ENCODE assay signal across 8 cellular contexts in genomic region chr7:112414855-112415490, GRCh38. TPM values are rescaled to one million over a fixed set of nuclear protein-coding genes. Genes with fewer than 3 reads are reported as not detected.
DNase-seq lines count a peak whose midpoint lies in the region; ATAC-seq and TF ChIP-seq lines count a peak whose summit lies in the region.

No MANE protein-coding gene starts in this region.

- no peak overlapping the region for H4K5ac ChIP-seq in IMR-90 (ENCODE audit: low read depth, low read length)

- H3K4ac ChIP-seq in IMR-90 (ENCODE audit: low read depth, low read length), result no peak overlapping the region

- peak; percentile 60 for TF ChIP-seq RAD21 in IMR-90 (IDR thresholded peaks at IDR 0.05; ENCODE audit: low read length)

- H3K14ac ChIP-seq in IMR-90 (replicated peaks; ENCODE audit: low read depth, low read length), result no peak overlapping the region

- no peak overlapping the region for H2AK9ac ChIP-seq in IMR-90 (replicated peaks; ENCODE audit: low read depth, low read length, poor library complexity)

- no peak overlapping the region for H2AFZ ChIP-seq in IMR-90 (replicated peaks; ENCODE audit: low read length, poor library complexity)
- H2AFZ ChIP-seq in PC-9, result no peak overlapping the region

- no peak overlapping the region for H2BK120ac ChIP-seq in IMR-90 (ENCODE audit: low read depth, low read length)

- in situ Hi-C loops in IMR-90 (cut with MboI; ENCODE audit: low sequenced_read_pairs), result loop anchor here (10.0 kb wide), 2 partner anchors 210 to 670 kb away; partner anchors contain the start of genes DOCK4 and ZNF277

- intact Hi-C loops in IMR-90 (cut with micrococcal nuclease) (loop anchor here (1.0 to 10.0 kb wide), 4 partner anchors 208 to 652 kb away; partner anchors contain the start of genes DOCK4 and ZNF277), PC-9 (cut with micrococcal nuclease; ENCODE audit: unreplicated experiment) (loop anchor here (1.0 to 10.0 kb wide), 4 partner anchors 82 to 652 kb away; partner anchors contain the start of genes DOCK4 and ZNF277), psoas muscle (cut with DNase I) (loop anchor here (5.0 kb wide), 3 partner anchors 82 to 673 kb away; no protein-coding TSS in a partner anchor)

- H3K4me1 ChIP-seq in IMR-90 (ENCODE audit: control insufficient read depth, insufficient read depth, low read length), result peaks cover 3% of the 10 kb centered on the region; the same call in 1 of the 2 replicates
- H3K4me1 ChIP-seq in PC-9 (replicated peaks; ENCODE audit: insufficient read depth), result no peaks in the 10 kb centered on the region
- H3K4me1 ChIP-seq in psoas muscle, result no peaks in the 10 kb centered on the region

- DNase-seq in GM03348 (ENCODE audit: low spot score), result peak; percentile 44
- peak; percentile 38 for DNase-seq in IMR-90
- DNase-seq in PC-9, result no peak
- DNase-seq in fibroblast of gingiva (ENCODE audit: low read depth), result peak; percentile 38
- no peak for DNase-seq in psoas muscle
- DNase-seq in occipital lobe (lab: John Stamatoyannopoulos, UW), result no peak
- DNase-seq in stimulated activated CD4-positive, alpha-beta T cell treated with anti-CD3 and anti-CD28 coated beads, Interleukin-4, amount 100 ng/mL, for 1 hour, result no peak

- no peaks in the 10 kb centered on the region for H4K20me1 ChIP-seq in IMR-90 (ENCODE audit: insufficient read depth, low read length)
- no peaks in the 10 kb centered on the region for H4K20me1 ChIP-seq in PC-9 (ENCODE audit: insufficient read depth)

- no peak overlapping the region for H3K56ac ChIP-seq in IMR-90 (ENCODE audit: extremely low read depth, insufficient read depth, low read length)

- TF ChIP-seq CTCF in IMR-90 (conservative IDR thresholded peaks at IDR 0.05; ENCODE audit: low read depth, low read length) (peak; percentile 57), PC-9 (conservative IDR thresholded peaks at IDR 0.05) (peak; percentile 72), psoas muscle (IDR thresholded peaks at IDR 0.05) (peak; percentile 66)

- no peak overlapping the region for H3K18ac ChIP-seq in IMR-90 (ENCODE audit: low read depth, low read length)

- H3K23ac ChIP-seq in IMR-90 (ENCODE audit: low read depth, low read length), result no peak overlapping the region

- dilution Hi-C loops in IMR-90 (cut with HindIII; ENCODE audit: low sequenced_read_pairs, unreplicated experiment), result no loop called here

- H3K36me3 ChIP-seq in IMR-90 (ENCODE audit: control insufficient read depth, insufficient read depth, low read length) (no peaks in the 10 kb centered on the region), PC-9 (ENCODE audit: low read depth) (no peaks in the 10 kb centered on the region), psoas muscle (ENCODE audit: insufficient read depth in 1 of 2, low read depth in 1 of 2) (no peaks in the 10 kb centered on the region)

- ATAC-seq in IMR-90 (ENCODE audit: low read depth) (peak; percentile 72), psoas muscle (peak; percentile 58 to 90 (median 74)), GM18511 (IDR thresholded peaks at IDR 0.05; ENCODE audit: unreplicated experiment) (no peak)

- no peaks in the 10 kb centered on the region for H3K9me3 ChIP-seq in IMR-90 (ENCODE audit: control insufficient read depth, insufficient read depth, low read length)
- no peaks in the 10 kb centered on the region for H3K9me3 ChIP-seq in PC-9 (ENCODE audit: insufficient read depth, low read depth)
- H3K9me3 ChIP-seq in psoas muscle, result no peaks in the 10 kb centered on the region

- no peaks in the 10 kb centered on the region for H3K79me2 ChIP-seq in PC-9 (ENCODE audit: low read depth)

- no peaks in the 10 kb centered on the region for H3K79me1 ChIP-seq in IMR-90 (ENCODE audit: low read depth in 1 of 2, low read length in 2 of 2)

- H3F3A ChIP-seq in PC-9 (ENCODE audit: insufficient read depth, low read depth), result no peaks in the 10 kb centered on the region

- H3K27me3 ChIP-seq in IMR-90 (ENCODE audit: control insufficient read depth, insufficient read depth, low read length) (peaks cover 8% of the 10 kb centered on the region), PC-9 (ENCODE audit: insufficient read depth, low read depth) (no peaks in the 10 kb centered on the region), psoas muscle (ENCODE audit: insufficient read depth in 3 of 3, low read length in 2 of 3) (no peaks in the 10 kb centered on the region)

- H2BK20ac ChIP-seq in IMR-90 (ENCODE audit: low read depth, low read length), result no peak overlapping the region

- H3K4me3 ChIP-seq in IMR-90 (ENCODE audit: insufficient read depth, low read depth, low read length) (no peak overlapping the region), PC-9 (no peak overlapping the region), psoas muscle (no peak overlapping the region)

- H2AK5ac ChIP-seq in IMR-90 (ENCODE audit: low read depth, low read length), result no peak overlapping the region

- H3K9me1 ChIP-seq in IMR-90 (ENCODE audit: insufficient read depth, low read length), result no peaks in the 10 kb centered on the region

- CTCF ChIA-PET in IMR-90 (lab: Yijun Ruan, JAX), result interaction anchor here (0.6 to 0.7 kb wide), 2 partner anchors 649 to 908 kb away, joined by 3 read pairs; no protein-coding TSS in a partner anchor
- CTCF ChIA-PET in PC-9 (lab: Charles Lee), result no interaction called here

- no peaks in the 10 kb centered on the region for H3K9me2 ChIP-seq in PC-9 (ENCODE audit: insufficient read depth)

- H2BK5ac ChIP-seq in IMR-90 (ENCODE audit: low read depth, low read length, poor library complexity, severe bottlenecking), result no peak overlapping the region

- H3K27ac ChIP-seq in IMR-90 (ENCODE audit: insufficient read depth, low read length) (no peak overlapping the region), PC-9 (no peak overlapping the region), psoas muscle (no peak overlapping the region)

- POLR2A ChIA-PET in IMR-90 (lab: Charles Lee; ENCODE audit: unreplicated experiment), result no interaction called here
- POLR2A ChIA-PET in PC-9 (lab: Charles Lee; ENCODE audit: unreplicated experiment), result interaction anchor here (0.8 kb wide), 1 partner anchor 61 kb away, joined by 6 read pairs; no protein-coding TSS in a partner anchor

- TF ChIP-seq POLR2A in IMR-90 (IDR thresholded peaks at IDR 0.05; ENCODE audit: low read depth, low read length), result no peak

- BruUV-seq in IMR-90 (replicated peaks; lab: Mats Ljungman, UMichigan) (no TSS peak), PC-9 (replicated peaks; lab: Mats Ljungman, UMichigan) (no TSS peak)

- whole genome bisulfite sequencing in IMR-90 (ENCODE audit: extremely low coverage in 2 of 2, insufficient read length in 1 of 2), 2 experiments, result 40% methylated on average over 1 of the region's 3 CpGs; no CpG with 5 or more reads in 1 of the 2 experiments
- 2 to 7% (median 3%) methylated on average over 3 of the region's 3 CpGs for WGBS in psoas muscle, 3 donors

- H4K91ac ChIP-seq in IMR-90 (ENCODE audit: insufficient read depth, low read depth, low read length), result no peak overlapping the region

- H4K8ac ChIP-seq in IMR-90 (ENCODE audit: low read depth in 2 of 2, low read length in 2 of 2), result no peak overlapping the region

- no peak overlapping the region for H2BK15ac ChIP-seq in IMR-90 (ENCODE audit: low read depth, low read length)

- H3K9ac ChIP-seq in IMR-90 (ENCODE audit: low read depth, low read length), result no peak overlapping the region

- H3K4me2 ChIP-seq in IMR-90 (ENCODE audit: low read depth, low read length), result no peak overlapping the region
- no peak overlapping the region for H3K4me2 ChIP-seq in PC-9

TF ChIP-seq in IMR-90, 13 proteins besides CTCF, POLR2A, EP300 and RAD21:
- no peak for TF ChIP-seq CEBPB (IDR thresholded peaks at IDR 0.05; ENCODE audit: low read depth, low read length)
- TF ChIP-seq SMC3 (IDR thresholded peaks at IDR 0.05; ENCODE audit: low read depth, low read length), result peak; percentile 61

RNA-seq across cellular contexts. Expression of gene IFRD1, which starts 35.3 kb away (rescaled TPM):
- 18.3 and 24.2 TPM in 2 replicates for total RNA-seq in IMR-90 (2012; rRNA removed)
- 16.6 and 25.3 TPM in 2 replicates for polyA plus RNA-seq in IMR-90 (2012; rRNA removed)
- polyA plus RNA-seq in IMR-90 (2012; cell fraction: cytosol; rRNA removed), result 4.5 and 4.9 TPM in 2 replicates
- 10.1 and 62.2 TPM in 2 replicates for polyA plus RNA-seq in IMR-90 (2012; cell fraction: nucleus; rRNA removed; ENCODE audit: low replicate concordance)
- 79.6 and 89.4 TPM in 2 replicates for total RNA-seq in PC-9 (2021)
- total RNA-seq in psoas muscle, result 100 to 1,000 TPM in 1 of 4 donors, 10 to 100 TPM in 3; 43.7 to 163 (median 54.0) TPM
- 100 to 1,000 TPM in 1 of 3 donors, 10 to 100 TPM in 2; 34.7 to 153 (median 84.1) TPM for polyA plus RNA-seq in psoas muscle
- total RNA-seq in occipital lobe, result 90.5 TPM

Comparison
In these comparisons a context has a peak if more than half of its experiments do, and no peak if none do; other contexts are left out.
1. DNase-seq: peak in GM03348 (single experiment), IMR-90 (single experiment) and fibroblast of gingiva (single experiment); none in PC-9 (0 of 2), psoas muscle (0 of 2), occipital lobe (single experiment) and stimulated activated CD4-positive, alpha-beta T cell treated with anti-CD3 and anti-CD28 coated beads, Interleukin-4, amount 100 ng/mL, for 1 hour (single experiment).
2. Peak in every context shown above with its lines, with median percentiles within 50 percentile points of each other: CTCF ChIP-seq.